ENCODE assay signal across 10 cellular contexts in genomic region chr11:11037162-11037732, GRCh38.
DNase-seq lines count a peak whose midpoint lies in the region; ATAC-seq and TF ChIP-seq lines count a peak whose summit lies in the region.
"Had no signal": no experiment of that assay in that cellular context is flagged by ENCODE, and none has a peak within 500 bp of the region (broad histone marks: within the 10 kb centered on the region; RNA-seq: fewer than 3 reads in every experiment).

No MANE protein-coding gene starts in this region.

- intact Hi-C loops in left ventricle myocardium superior (cut with micrococcal nuclease) (loop anchor here (5.0 kb wide), 1 partner anchor 750 kb away; no protein-coding TSS in a partner anchor), Right ventricle myocardium inferior (cut with DNase I) (loop anchor here (1.0 to 5.0 kb wide), 5 partner anchors 120 to 750 kb away; partner anchors contain the start of gene GALNT18), Panc1 (cut with micrococcal nuclease; ENCODE audit: unreplicated experiment) (loop anchor here (10.0 kb wide), 2 partner anchors 118 to 228 kb away; no protein-coding TSS in a partner anchor), transverse colon (cut with DNase I; ENCODE audit: low total_unique reads) (loop anchor here (5.0 kb wide), 1 partner anchor 750 kb away; no protein-coding TSS in a partner anchor)

- H3K27ac ChIP-seq in Panc1 (ENCODE audit: low read length) (no peak overlapping the region), mesenchymal stem cell (ENCODE audit: low read length, poor library complexity, severe bottlenecking) (no peak overlapping the region), transverse colon (peak overlapping the region; percentile 24 to 78 (median 67))
- H3K27ac ChIP-seq: foreskin keratinocyte had no signal

- H3K23ac ChIP-seq in mesenchymal stem cell (ENCODE audit: low read length in 2 of 2) = no peak overlapping the region

- H3K18ac ChIP-seq in mesenchymal stem cell (ENCODE audit: low read depth in 1 of 2, low read length in 2 of 2) = no peak overlapping the region

- peak overlapping the region; percentile 35 for H4K91ac ChIP-seq in mesenchymal stem cell (ENCODE audit: low read length)

- no peak overlapping the region for H3K4me3 ChIP-seq in Panc1 (ENCODE audit: low read depth in 2 of 2, low read length in 2 of 2)
- no peak overlapping the region for H3K4me3 ChIP-seq in mesenchymal stem cell (ENCODE audit: insufficient read depth in 1 of 2, low read depth in 1 of 2, low read length in 2 of 2)
- no peak overlapping the region for H3K4me3 ChIP-seq in transverse colon
- H3K4me3 ChIP-seq: adrenal gland had no signal

- no TSS peak for BruUV-seq in Panc1 (replicated peaks; lab: Mats Ljungman, UMichigan)

- DNase-seq in left ventricle myocardium superior = no peak
- DNase-seq in Right ventricle myocardium inferior (ENCODE audit: missing footprints) = no peak
- no peak for DNase-seq in Panc1 (ENCODE audit: low read depth, low spot score)
- DNase-seq in mesenchymal stem cell = no peak
- no peak for DNase-seq in transverse colon
- no peak for DNase-seq in KG1 (lab: John Stamatoyannopoulos, UW)
- no peak for DNase-seq in stimulated activated CD4-positive, alpha-beta T cell treated with anti-CD3 and anti-CD28 coated beads, Interleukin-4, amount 100 ng/mL, for 24 hours

- H3K9me3 ChIP-seq in Panc1 (ENCODE audit: control insufficient read depth, insufficient read depth, low read depth, low read length) (no peaks in the 10 kb centered on the region), mesenchymal stem cell (ENCODE audit: control insufficient read depth, low read length) (no peaks in the 10 kb centered on the region), transverse colon (no peaks in the 10 kb centered on the region)
- H3K9me3 ChIP-seq: adrenal gland had no signal

- no peak overlapping the region for H3K4ac ChIP-seq in mesenchymal stem cell (ENCODE audit: low read depth in 1 of 2, low read length in 2 of 2)

- no peak overlapping the region for H2BK12ac ChIP-seq in mesenchymal stem cell (ENCODE audit: low read length in 2 of 2)

- no peak overlapping the region for H3K9ac ChIP-seq in mesenchymal stem cell (ENCODE audit: low read length)

- TF ChIP-seq EP300 in transverse colon (IDR thresholded peaks at IDR 0.05; ENCODE audit: low read depth) = no peak

- H2AFZ ChIP-seq in mesenchymal stem cell (ENCODE audit: low read depth, low read length) = no peak overlapping the region

- H2BK15ac ChIP-seq in mesenchymal stem cell (ENCODE audit: low read depth, poor library complexity, severe bottlenecking) = no peak overlapping the region

- POLR2A ChIA-PET in Panc1 (lab: Charles Lee) = no interaction called here

- H4K8ac ChIP-seq in mesenchymal stem cell (ENCODE audit: low read length) = no peak overlapping the region

- H3K4me1 ChIP-seq in Panc1 (ENCODE audit: control insufficient read depth, insufficient read depth, low read length) (no peaks in the 10 kb centered on the region), mesenchymal stem cell (ENCODE audit: control insufficient read depth, insufficient read depth, low read depth, low read length) (peaks cover 3% of the 10 kb centered on the region), transverse colon (peaks cover 3 to 25% (median 10%) of the 10 kb centered on the region in 4 donors)
- H3K4me1 ChIP-seq: foreskin keratinocyte had no signal

- in situ Hi-C loops in Panc1 (cut with HindIII; ENCODE audit: low pct_unique_long_range_greater_than_20kb, low sequenced_read_pairs) = no loop called here
- in situ Hi-C loops in transverse colon (cut with MboI; ENCODE audit: low pct_ligation_motif_present in 1 of 4, low pct_unique_long_range_greater_than_20kb in 1 of 4, low sequenced_read_pairs in 3 of 4) = loop anchor here in 3 of 4 donors (10.0 to 25.0 kb wide), 2 partner anchors 225 to 748 kb away; no protein-coding TSS in a partner anchor

- H3K36me3 ChIP-seq in Panc1 (ENCODE audit: control insufficient read depth, insufficient read depth, low read length) (no peaks in the 10 kb centered on the region), mesenchymal stem cell (ENCODE audit: control insufficient read depth in 1 of 2, insufficient read depth in 2 of 2, low read depth in 1 of 2, low read length in 2 of 2) (no peaks in the 10 kb centered on the region), transverse colon (no peaks in the 10 kb centered on the region)
- H3K36me3 ChIP-seq: adrenal gland had no signal

- 73% methylated on average over 4 of the region's 4 CpGs for WGBS in mesenchymal stem cell
- 80 to 83% methylated on average over 1 to 4 of the region's 4 CpGs for WGBS in transverse colon (ENCODE audit: low coverage in 1 of 2), 2 donors

- H2BK5ac ChIP-seq in mesenchymal stem cell (ENCODE audit: low read depth, low read length, poor library complexity, severe bottlenecking) = no peak overlapping the region

- peak; percentile 71 for TF ChIP-seq CTCF in Panc1 (IDR thresholded peaks at IDR 0.05)
- no peak for TF ChIP-seq CTCF in transverse colon (IDR thresholded peaks at IDR 0.05)

- peak; percentile 11 for ATAC-seq in left ventricle myocardium superior
- ATAC-seq in Right ventricle myocardium inferior = no peak
- ATAC-seq in Panc1 = peak; percentile 21; the same call in 1 of the 2 replicates
- ATAC-seq in GM21528 (IDR thresholded peaks at IDR 0.05; ENCODE audit: low FRiP score, unreplicated experiment) = no peak

- H3K4me2 ChIP-seq in mesenchymal stem cell (ENCODE audit: low read length, poor library complexity, severe bottlenecking) = no peak overlapping the region

- H2AK5ac ChIP-seq in mesenchymal stem cell (ENCODE audit: low read length, severe bottlenecking) = no peak overlapping the region

- CTCF ChIA-PET in Panc1 (lab: Charles Lee) = interaction anchor here (1.4 to 3.2 kb wide), 2 partner anchors 9 to 103 kb away, joined by 5 to 11 read pairs; no protein-coding TSS in a partner anchor

- H3K27me3 ChIP-seq in Panc1 (ENCODE audit: control insufficient read depth, insufficient read depth, low read length) = no peaks in the 10 kb centered on the region
- peaks cover 6 to 8% of the 10 kb centered on the region in 2 experiments for H3K27me3 ChIP-seq in mesenchymal stem cell (ENCODE audit: control insufficient read depth in 1 of 2, insufficient read depth in 1 of 2, low read length in 2 of 2)
- no peaks in the 10 kb centered on the region for H3K27me3 ChIP-seq in transverse colon
- H3K27me3 ChIP-seq: adrenal gland had no signal

- no peak overlapping the region for H3K14ac ChIP-seq in mesenchymal stem cell (ENCODE audit: low read length in 2 of 2)

- H2BK120ac ChIP-seq in mesenchymal stem cell (ENCODE audit: low read depth, low read length) = no peak overlapping the region

- no peaks in the 10 kb centered on the region for H3K79me1 ChIP-seq in mesenchymal stem cell (replicated peaks; ENCODE audit: low read length, poor library complexity, severe bottlenecking)

- TF ChIP-seq POLR2A in transverse colon (IDR thresholded peaks at IDR 0.05) = no peak

Comparison
In these comparisons a context has a peak if more than half of its experiments do, and no peak if none do; other contexts are left out.
1. ATAC-seq: peak in left ventricle myocardium superior (single experiment) and Panc1 (single experiment); none in Right ventricle myocardium inferior (single experiment) and GM21528 (single experiment).
2. H3K27ac ChIP-seq: peak in transverse colon (4 of 4); none in Panc1 (single experiment) and mesenchymal stem cell (single experiment).